ENCODE assay signal across 16 cellular contexts in the genomic region with DNA sequence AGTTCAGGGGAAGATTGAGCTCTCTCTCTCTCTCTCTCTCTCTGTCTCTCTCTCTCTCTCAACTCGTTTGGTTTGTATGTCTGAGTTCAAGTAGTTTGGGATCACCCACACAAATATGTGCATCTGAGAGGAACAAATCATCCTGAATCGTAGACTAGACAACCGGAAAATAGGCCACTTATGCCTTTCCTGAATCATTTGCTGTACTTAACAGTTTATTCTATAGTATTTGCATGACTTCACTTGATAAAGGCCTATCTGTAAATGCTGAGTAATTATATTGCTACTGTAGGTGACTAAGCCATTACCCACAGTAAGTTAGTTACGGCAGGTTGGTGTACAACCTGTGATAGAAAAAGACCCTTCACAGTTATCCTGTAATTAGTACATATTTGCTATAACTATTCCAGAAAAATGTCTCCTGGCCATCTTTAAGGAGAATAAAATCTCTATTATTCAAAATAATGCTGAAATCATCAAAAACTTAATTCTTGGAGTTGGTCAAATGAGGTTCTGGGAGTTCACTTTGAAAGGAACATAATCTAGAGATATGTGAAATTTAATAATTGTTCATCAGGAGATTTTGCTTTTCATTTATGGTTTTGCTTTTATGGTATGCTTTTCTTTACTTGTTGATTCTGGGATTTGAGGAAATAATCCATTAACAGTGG. TPM values are rescaled to one million over a fixed set of nuclear protein-coding genes. Genes with fewer than 3 reads are reported as not detected.
DNase-seq lines count a peak whose midpoint lies in the region; TF ChIP-seq lines count a peak whose summit lies in the region.
"Had no signal": no experiment of that assay in that cellular context is flagged by ENCODE, and none has a peak within 500 bp of the region (broad histone marks: within the 10 kb centered on the region; RNA-seq: fewer than 3 reads in every experiment).

No MANE protein-coding gene starts in this region.

- no peaks in the 10 kb centered on the region for H3K9me3 ChIP-seq in HUES64 (ENCODE audit: insufficient read depth, low read depth, low read length)
- H3K9me3 ChIP-seq: mucosa of descending colon, Peyer's patch had no signal

- no peak overlapping the region for H3K4me3 ChIP-seq in HUES64 (ENCODE audit: low read length)
- H3K4me3 ChIP-seq: left ventricle myocardium inferior, mucosa of descending colon, Peyer's patch had no signal

- peaks cover 23% of the 10 kb centered on the region for H3K4me1 Mint-ChIP-seq in brain
- peaks cover 19% of the 10 kb centered on the region for H3K4me1 Mint-ChIP-seq in mesothelial cell of epicardium
- H3K4me1 Mint-ChIP-seq: stimulated activated memory B cell treated with anti-CD40 and anti-IgM and Interleukin-4, amounts not matched to agents 10 μg/mL and 1 μg/mL and 100 μg/mL, for 72 hours had no signal

- H3K9ac ChIP-seq in HUES64 (ENCODE audit: low read depth, low read length) = no peak overlapping the region

- 86% methylated on average over 4 of the region's 4 CpGs for WGBS in HUES64

- H3K4me3 Mint-ChIP-seq in brain = no peak overlapping the region
- H3K4me3 Mint-ChIP-seq in mesothelial cell of epicardium = no peak overlapping the region
- H3K4me3 Mint-ChIP-seq: CD8-positive, alpha-beta T cell; stimulated activated memory B cell treated with anti-CD40 and anti-IgM and Interleukin-4, amounts not matched to agents 10 μg/mL and 1 μg/mL and 100 μg/mL, for 72 hours had no signal

- DNase-seq in ACHN = peak; percentile 1
- no peak for DNase-seq in mesothelial cell of epicardium (ENCODE audit: low spot score in 2 of 2, unreplicated experiment in 2 of 2)
- no peak for DNase-seq in inferior parietal cortex (ENCODE audit: extremely low spot score)
- DNase-seq in activated CD4-positive, CD25-positive, alpha-beta regulatory T cell treated with anti-CD3 and anti-CD28 coated beads, Interleukin-2, amount 50 U/mL, for 72 hours = no peak
- no peak for DNase-seq in OCI-M1 (lab: John Stamatoyannopoulos, UW)
- DNase-seq in activated T-cell treated with anti-CD3 and anti-CD28 coated beads, Interleukin-2, amount 50 U/mL, for 48 hours = no peak
- DNase-seq: activated CD4-positive, alpha-beta T cell treated with anti-CD3 and anti-CD28 coated beads for 1 hour; activated effector memory CD4-positive, alpha-beta T cell treated with Interleukin-2 at 50 U/mL for 16 hours; CD8-positive, alpha-beta T cell; left ventricle myocardium inferior; NCI-H146; Peyer's patch had no signal

- H3K27ac Mint-ChIP-seq in brain (peak overlapping the region in 4 of 5 experiments; percentile 13 to 82 (median 52)), mesothelial cell of epicardium (peak overlapping the region; percentile 96)
- H3K27ac Mint-ChIP-seq: CD8-positive, alpha-beta T cell; stimulated activated memory B cell treated with anti-CD40 and anti-IgM and Interleukin-4, amounts not matched to agents 10 μg/mL and 1 μg/mL and 100 μg/mL, for 72 hours had no signal

- no peak for TF ChIP-seq CTCF in brain (conservative IDR thresholded peaks at IDR 0.05)
- no peak for TF ChIP-seq CTCF in mesothelial cell of epicardium (IDR thresholded peaks at IDR 0.05; ENCODE audit: unreplicated experiment)

- in situ Hi-C loops in ACHN (cut with HindIII; ENCODE audit: low pct_ligation_motif_present, low pct_unique_long_range_greater_than_20kb, low sequenced_read_pairs) = no loop called here

- H3K27me3 Mint-ChIP-seq in brain (peaks cover 6% of the 10 kb centered on the region), mesothelial cell of epicardium (ENCODE audit: low read depth) (no peaks in the 10 kb centered on the region)
- H3K27me3 Mint-ChIP-seq: stimulated activated memory B cell treated with anti-CD40 and anti-IgM and Interleukin-4, amounts not matched to agents 10 μg/mL and 1 μg/mL and 100 μg/mL, for 72 hours had no signal

- no peaks in the 10 kb centered on the region for H3K27me3 ChIP-seq in HUES64 (ENCODE audit: insufficient read depth, low read length)
- H3K27me3 ChIP-seq: Peyer's patch had no signal

- no peaks in the 10 kb centered on the region for H3K36me3 Mint-ChIP-seq in brain
- peaks cover 3% of the 10 kb centered on the region for H3K36me3 Mint-ChIP-seq in mesothelial cell of epicardium
- H3K36me3 Mint-ChIP-seq: CD8-positive, alpha-beta T cell; stimulated activated memory B cell treated with anti-CD40 and anti-IgM and Interleukin-4, amounts not matched to agents 10 μg/mL and 1 μg/mL and 100 μg/mL, for 72 hours had no signal

- H3K9me3 Mint-ChIP-seq in brain = peaks cover 0 to 18% (median 10%) of the 10 kb centered on the region in 5 experiments
- H3K9me3 Mint-ChIP-seq in mesothelial cell of epicardium = peaks cover 5% of the 10 kb centered on the region
- H3K9me3 Mint-ChIP-seq: CD8-positive, alpha-beta T cell; stimulated activated memory B cell treated with anti-CD40 and anti-IgM and Interleukin-4, amounts not matched to agents 10 μg/mL and 1 μg/mL and 100 μg/mL, for 72 hours had no signal

- H3K36me3 ChIP-seq in HUES64 (ENCODE audit: insufficient read depth, low read length) = no peaks in the 10 kb centered on the region
- H3K36me3 ChIP-seq: left ventricle myocardium inferior, Peyer's patch had no signal

- H3K4me1 ChIP-seq in HUES64 (ENCODE audit: insufficient read depth, low read length) = peaks cover 24% of the 10 kb centered on the region
- H3K4me1 ChIP-seq: left ventricle myocardium inferior, Peyer's patch had no signal

- peak overlapping the region; percentile 71; the same call in 1 of the 2 replicates for H3K27ac ChIP-seq in HUES64 (ENCODE audit: low read depth, low read length)
- H3K27ac ChIP-seq: left ventricle myocardium inferior, Peyer's patch had no signal

RNA-seq across cellular contexts. Expression of a gene that starts 31.1 kb away (rescaled TPM):
- polyA plus RNA-seq in HUES64 (2013, experiment 1 of 2) = 2.4 TPM
- 3.1 TPM for polyA plus RNA-seq in HUES64 (2013, experiment 2 of 2)
- 3.7 TPM for polyA plus RNA-seq in brain (ENCODE audit: insufficient read depth, low read depth, low replicate concordance)
- 10.2 to 12.8 TPM (median 10.4 TPM) in 3 replicates for total RNA-seq in mesothelial cell of epicardium

RNA-seq across cellular contexts. Expression of a gene that starts 37.7 kb away (rescaled TPM):
- polyA plus RNA-seq in HUES64 (2013, experiment 1 of 2) = 17.6 TPM
- polyA plus RNA-seq in HUES64 (2013, experiment 2 of 2) = 18.8 TPM
- polyA plus RNA-seq in brain (ENCODE audit: insufficient read depth, low read depth, low replicate concordance) = 7.8 TPM
- total RNA-seq in mesothelial cell of epicardium = 31.5 to 32.7 TPM (median 32.2 TPM) in 3 replicates
